Comparison of ENCODE assay signal across 8 cellular contexts in the genomic region with DNA sequence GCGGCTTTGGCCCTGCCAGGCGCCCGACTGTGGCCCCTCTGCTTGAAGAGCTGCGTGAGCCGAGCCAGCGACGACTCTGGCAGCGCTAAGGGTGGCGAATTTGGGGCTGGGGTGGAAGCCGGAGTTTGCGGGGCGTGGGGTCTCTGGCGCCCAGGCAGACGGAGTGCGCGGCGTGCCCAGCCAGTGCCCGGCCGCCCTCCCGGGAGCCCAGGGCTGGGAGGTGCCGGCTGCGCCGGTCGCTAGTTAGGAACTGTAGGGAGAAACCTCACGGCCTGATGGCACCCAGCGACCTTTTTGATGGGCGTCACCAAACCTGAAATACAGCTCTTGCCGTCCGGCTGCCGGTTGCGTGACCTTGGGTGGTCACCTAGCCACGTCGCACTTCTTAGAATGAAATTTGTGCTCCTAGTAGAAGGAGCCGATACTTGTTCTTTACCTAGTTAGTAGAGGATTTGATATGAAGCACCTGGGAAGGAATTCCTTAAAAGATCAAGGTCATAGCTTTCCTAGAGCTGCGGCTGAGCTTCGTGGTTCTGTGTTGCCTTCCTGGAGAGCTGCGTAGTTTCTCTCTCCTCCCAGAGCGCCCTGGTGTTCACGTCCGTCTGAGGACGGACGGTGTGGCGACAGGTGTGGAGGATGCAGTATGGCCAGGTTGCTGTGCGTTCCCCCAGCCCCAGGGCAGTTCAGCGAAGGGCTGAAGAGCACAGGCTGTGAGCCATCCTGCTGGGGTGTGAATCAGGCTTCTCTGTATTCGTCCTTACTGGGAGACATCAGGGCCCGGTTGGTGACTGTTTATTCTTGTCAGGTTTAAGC. TPM values are rescaled to one million over a fixed set of nuclear protein-coding genes. Genes with fewer than 3 reads are reported as not detected.
DNase-seq lines count a peak whose midpoint lies in the region; ATAC-seq and TF ChIP-seq lines count a peak whose summit lies in the region.

No MANE protein-coding gene starts in this region.

- CTCF ChIA-PET in activated CD4-positive, alpha-beta T cell treated with anti-CD3 and anti-CD28 coated beads for 36 hours (lab: Charles Lee) = interaction anchor here (1.1 to 2.4 kb wide), 3 partner anchors 56 to 123 kb away, joined by 7 to 10 read pairs (median 8); a partner anchor contains a TSS

- H3K27me3 ChIP-seq in adrenal gland (no peaks in the 10 kb centered on the region), kidney epithelial cell (ENCODE audit: control insufficient read depth, insufficient read depth, low read length) (no peaks in the 10 kb centered on the region)

- POLR2A ChIA-PET in activated CD4-positive, alpha-beta T cell treated with anti-CD3 and anti-CD28 coated beads for 36 hours (lab: Charles Lee) = interaction anchor here (0.5 to 1.6 kb wide), 4 partner anchors 9 to 60 kb away, joined by 3 to 6 read pairs (median 4); a partner anchor contains a TSS

- H3K4me1 Mint-ChIP-seq in activated CD4-positive, alpha-beta T cell treated with anti-CD3 and anti-CD28 coated beads for 36 hours = peaks cover 48% of the 10 kb centered on the region

- peak overlapping the region; percentile 87 for H3K27ac Mint-ChIP-seq in activated CD4-positive, alpha-beta T cell treated with anti-CD3 and anti-CD28 coated beads for 36 hours

- peak; percentile 46 for DNase-seq in activated CD4-positive, alpha-beta T cell treated with anti-CD3 and anti-CD28 coated beads for 36 hours
- no peak for DNase-seq in activated CD4-positive, alpha-beta T cell treated with anti-CD3 and anti-CD28 coated beads, Interleukin-2, amount 50 U/mL, for 4 hours
- DNase-seq in adrenal gland = peak in 4 of 7 donors; percentile 53 to 69 (median 64)
- no peak for DNase-seq in kidney epithelial cell (ENCODE audit: low read depth)
- peak in 1 of 49 donors; percentile 78 for DNase-seq in substantia nigra (lab: John Stamatoyannopoulos, UW)
- no peak for DNase-seq in UCSD-AML1 (lab: John Stamatoyannopoulos, UW; ENCODE audit: unreplicated experiment)
- DNase-seq in SIG-M5 (lab: John Stamatoyannopoulos, UW) = no peak

- TF ChIP-seq CTCF in adrenal gland (IDR thresholded peaks at IDR 0.05) (no peak), kidney epithelial cell (IDR thresholded peaks at IDR 0.05; ENCODE audit: insufficient read depth, low read length, poor library complexity, severe bottlenecking) (no peak)

- H3K36me3 ChIP-seq in adrenal gland (replicated peaks in 1 of 2) = no peaks in the 10 kb centered on the region
- H3K36me3 ChIP-seq in kidney epithelial cell (ENCODE audit: control insufficient read depth, insufficient read depth, low read length) = no peaks in the 10 kb centered on the region

- peaks cover 4% of the 10 kb centered on the region for H3K9me3 Mint-ChIP-seq in activated CD4-positive, alpha-beta T cell treated with anti-CD3 and anti-CD28 coated beads for 36 hours (ENCODE audit: low read depth)

- ATAC-seq in activated CD4-positive, alpha-beta T cell treated with anti-CD3 and anti-CD28 coated beads for 36 hours = peak; percentile 13
- ATAC-seq in HG03442 (IDR thresholded peaks at IDR 0.05; ENCODE audit: unreplicated experiment) = peak; percentile 1

- H3K9me3 ChIP-seq in adrenal gland (replicated peaks in 1 of 3) = no peaks in the 10 kb centered on the region

- H3K27ac ChIP-seq in adrenal gland = peak overlapping the region; percentile 28 to 99 (median 91)
- H3K27ac ChIP-seq in substantia nigra (ENCODE audit: low read depth, low read length, poor library complexity, severe bottlenecking) = peak overlapping the region; percentile 70

- peak in 1 of 2 donors; percentile 54 for TF ChIP-seq POLR2A in adrenal gland (IDR thresholded peaks at IDR 0.05)

- peaks cover 5% of the 10 kb centered on the region for H3K36me3 Mint-ChIP-seq in activated CD4-positive, alpha-beta T cell treated with anti-CD3 and anti-CD28 coated beads for 36 hours (ENCODE audit: low read depth)

- H3K4me1 ChIP-seq in adrenal gland (replicated peaks in 1 of 2) = peaks cover 20 to 50% of the 10 kb centered on the region in 2 donors

- H3K27me3 Mint-ChIP-seq in activated CD4-positive, alpha-beta T cell treated with anti-CD3 and anti-CD28 coated beads for 36 hours = no peaks in the 10 kb centered on the region

- WGBS in adrenal gland, 4 donors = 0 to 2% (median 1%) methylated on average over 20 to 47 of the region's 47 CpGs

- peak overlapping the region; percentile 33 to 100 (median 92) for H3K4me3 ChIP-seq in adrenal gland
- H3K4me3 ChIP-seq in kidney epithelial cell (ENCODE audit: low read depth, low read length) = peak overlapping the region; percentile 93

- intact Hi-C loops in activated CD4-positive, alpha-beta T cell treated with anti-CD3 and anti-CD28 coated beads for 36 hours (cut with DNase I, micrococcal nuclease) = loop anchor here in 1 of 2 experiments (2.0 kb wide), 1 partner anchor 46 kb away; no protein-coding TSS in a partner anchor
- intact Hi-C loops in adrenal gland (cut with DNase I) = loop anchor here (5.0 to 10.0 kb wide), 2 partner anchors 54 to 57 kb away; a partner anchor contains a TSS

- H3K4me3 Mint-ChIP-seq in activated CD4-positive, alpha-beta T cell treated with anti-CD3 and anti-CD28 coated beads for 36 hours = peak overlapping the region; percentile 95

RNA-seq across cellular contexts. Expression of a gene that starts 0.7 kb away (rescaled TPM):
- total RNA-seq in activated CD4-positive, alpha-beta T cell treated with anti-CD3 and anti-CD28 coated beads for 36 hours = 10 to 100 TPM; 38.9 to 40.4 TPM
- total RNA-seq in adrenal gland (10 to 100 TPM; 60.2 to 96.8 (median 79.2) TPM), kidney epithelial cell (79.1 and 88.7 TPM in 2 replicates)
- polyA plus RNA-seq in adrenal gland = 100 to 1,000 TPM in 1 of 3 donors, 10 to 100 TPM in 2; 35.6 to 103 (median 70.3) TPM

RNA-seq across cellular contexts. Expression of a gene that starts 41.4 kb away (rescaled TPM):
- 100 to 1,000 TPM; 152 to 177 TPM for total RNA-seq in activated CD4-positive, alpha-beta T cell treated with anti-CD3 and anti-CD28 coated beads for 36 hours
- total RNA-seq in adrenal gland = 100 to 1,000 TPM; 143 to 293 (median 169) TPM
- polyA plus RNA-seq in adrenal gland = 100 to 1,000 TPM in 2 of 3 donors, 10 to 100 TPM in 1; 45.7 to 172 (median 145) TPM
- 170 and 195 TPM in 2 replicates for total RNA-seq in kidney epithelial cell

RNA-seq across cellular contexts. Expression of a gene that starts 56.6 kb away (rescaled TPM):
- total RNA-seq in activated CD4-positive, alpha-beta T cell treated with anti-CD3 and anti-CD28 coated beads for 36 hours = 10 to 100 TPM; 14.8 to 18.1 TPM
- total RNA-seq in adrenal gland (10 to 100 TPM in 6 of 8 donors, 1 to 10 TPM in 2; 9.3 to 36.5 (median 17.5) TPM), kidney epithelial cell (13.0 and 13.5 TPM in 2 replicates)
- polyA plus RNA-seq in adrenal gland = 10 to 100 TPM in 2 of 3 donors, 1 to 10 TPM in 1; 2.9 to 37.4 (median 21.9) TPM

Comparison
In these comparisons a context has a peak if more than half of its experiments do, and no peak if none do; other contexts are left out.
1. DNase-seq: peak in activated CD4-positive, alpha-beta T cell treated with anti-CD3 and anti-CD28 coated beads for 36 hours (single experiment) and adrenal gland (4 of 7); none in activated CD4-positive, alpha-beta T cell treated with anti-CD3 and anti-CD28 coated beads, Interleukin-2, amount 50 U/mL, for 4 hours (0 of 2), kidney epithelial cell (single experiment), UCSD-AML1 (single experiment) and SIG-M5 (single experiment).